9 cellular contexts compared by ENCODE assay signal in the genomic region with DNA sequence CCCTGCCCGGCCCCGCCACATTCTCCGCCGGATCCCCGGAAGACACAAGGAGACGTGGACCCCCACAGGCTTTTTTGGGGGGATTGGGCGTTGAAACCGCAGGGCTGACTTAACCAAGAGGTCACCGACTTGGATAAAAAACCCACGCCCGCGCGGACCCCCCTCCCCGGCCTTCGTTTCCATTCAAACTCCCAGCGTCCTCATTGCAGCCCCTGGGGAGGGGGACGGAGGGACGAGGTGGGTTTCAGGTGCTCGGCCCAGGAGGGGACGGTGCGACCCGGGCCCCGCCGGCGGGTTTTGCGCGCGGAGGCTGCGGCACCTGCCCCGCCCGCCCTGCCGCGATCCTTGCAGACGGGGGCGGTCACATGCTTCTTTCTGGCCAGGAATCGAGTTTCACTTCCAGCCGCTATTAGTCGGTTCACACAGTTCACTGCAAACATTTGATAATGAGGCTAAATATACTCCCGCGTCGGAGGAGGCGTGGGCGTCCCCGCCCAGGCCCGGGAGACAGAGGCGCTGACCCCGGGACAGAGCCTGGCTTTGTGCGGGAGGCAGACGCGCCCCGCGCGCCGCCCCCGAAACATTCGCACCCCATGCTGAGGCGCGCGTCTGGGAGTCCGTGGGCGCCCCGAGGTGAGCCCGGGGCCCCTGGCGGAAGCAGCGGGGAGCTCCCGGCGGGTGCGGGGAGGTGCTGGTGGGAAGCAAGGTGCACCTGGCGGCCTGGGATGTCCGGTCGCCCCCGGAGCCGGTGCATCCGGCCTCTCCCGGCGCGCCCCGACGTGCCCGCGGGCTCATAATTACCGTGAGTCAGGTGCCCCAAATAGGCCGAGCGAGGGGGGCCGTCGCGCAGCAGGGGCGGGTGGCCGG. TPM values are rescaled to one million over a fixed set of nuclear protein-coding genes. Genes with fewer than 3 reads are reported as not detected.
A peak's percentile ranks its signal among the peaks of the same experiment; 100 is the strongest.
DNase-seq lines count a peak whose midpoint lies in the region; ATAC-seq and TF ChIP-seq lines count a peak whose summit lies in the region.
"Had no signal": no experiment of that assay in that cellular context is flagged by ENCODE, and none has a peak within 500 bp of the region (broad histone marks: within the 10 kb centered on the region; RNA-seq: fewer than 3 reads in every experiment).

No MANE protein-coding gene starts in this region.

- peak overlapping the region; percentile 45 for H3K4me2 ChIP-seq in trophoblast cell (ENCODE audit: low read length)

- peaks cover 23 to 33% of the 10 kb centered on the region in 2 experiments for H3K4me1 ChIP-seq in trophoblast cell (ENCODE audit: control insufficient read depth in 1 of 2, insufficient read depth in 2 of 2, low read length in 2 of 2)

- H3K18ac ChIP-seq in trophoblast cell (ENCODE audit: low read length) = no peak overlapping the region

- H3K79me1 ChIP-seq in trophoblast cell (ENCODE audit: low read length) = peaks cover 8% of the 10 kb centered on the region

- DNase-seq in DMS153 treated with DMSO at 0.1 percent for 48 hours (lab: John Stamatoyannopoulos, UW; ENCODE audit: unreplicated experiment) = peak; percentile 35
- no peak for DNase-seq in DMS153 (lab: John Stamatoyannopoulos, UW)
- no peak for DNase-seq in activated T-cell treated with anti-CD3 and anti-CD28 coated beads, Interleukin-2, amount 50 U/mL, for 4 hours
- DNase-seq in cardiac septum (ENCODE audit: low spot score) = peak; percentile 86
- peak in 1 of 2 donors; percentile 51 for DNase-seq in trophoblast cell
- no peak for DNase-seq in SK-N-DZ (ENCODE audit: low spot score)

- TF ChIP-seq EP300 in Ishikawa (IDR thresholded peaks at IDR 0.05; ENCODE audit: borderline replicate concordance) = peak; percentile 79

- H2AK5ac ChIP-seq in trophoblast cell (ENCODE audit: low read length) = no peak overlapping the region

- no peaks in the 10 kb centered on the region for H3K36me3 ChIP-seq in trophoblast cell (ENCODE audit: control insufficient read depth in 1 of 2, insufficient read depth in 2 of 2, low read length in 2 of 2)

- no peak overlapping the region for H3K4ac ChIP-seq in trophoblast cell (ENCODE audit: low read depth, low read length)

- peaks cover 39% of the 10 kb centered on the region for H3K27me3 ChIP-seq in trophoblast cell (ENCODE audit: insufficient read depth, low read length)

- H2AFZ ChIP-seq in trophoblast cell (ENCODE audit: insufficient read depth, low read length, poor library complexity) = no peak overlapping the region

- no CpG with 5 or more reads among the region's 89 CpGs for WGBS in trophoblast cell (ENCODE audit: extremely low coverage, insufficient coverage, insufficient read length)

- no peak overlapping the region for H3K27ac ChIP-seq in trophoblast cell (ENCODE audit: low read depth, low read length)
- H3K27ac ChIP-seq: 22Rv1 had no signal

- no peak overlapping the region for H3K14ac ChIP-seq in trophoblast cell (ENCODE audit: low read length)

- no peak overlapping the region for H4K8ac ChIP-seq in trophoblast cell (ENCODE audit: low read depth, low read length)

- H4K91ac ChIP-seq in trophoblast cell (ENCODE audit: low read depth, low read length) = no peak overlapping the region

- no peak overlapping the region for H3K9ac ChIP-seq in trophoblast cell (ENCODE audit: low read length)

- no peak overlapping the region for H3K4me3 ChIP-seq in trophoblast cell (ENCODE audit: low read depth, low read length)

- H3K27me3 Mint-ChIP-seq in activated T-cell treated with anti-CD3 and anti-CD28 coated beads, Interleukin-2, amount 50 U/mL, for 4 hours (ENCODE audit: low read depth) = peaks cover 19% of the 10 kb centered on the region

- no peak overlapping the region for H2BK5ac ChIP-seq in trophoblast cell (ENCODE audit: low read depth, low read length, poor library complexity)

- H4K12ac ChIP-seq in trophoblast cell (ENCODE audit: low read depth, low read length) = no peak overlapping the region

- ATAC-seq in activated T-cell treated with anti-CD3 and anti-CD28 coated beads, Interleukin-2, amount 50 U/mL, for 4 hours = peak in 1 of 2 donors; percentile 12
- ATAC-seq in GM19035 (IDR thresholded peaks at IDR 0.05; ENCODE audit: unreplicated experiment) = no peak

- H3K9me3 ChIP-seq in trophoblast cell (ENCODE audit: insufficient read depth, low read depth, low read length) = peaks cover 2% of the 10 kb centered on the region

- peak overlapping the region; percentile 26 for H3K4me3 Mint-ChIP-seq in activated T-cell treated with anti-CD3 and anti-CD28 coated beads, Interleukin-2, amount 50 U/mL, for 4 hours

- H3K36me3 Mint-ChIP-seq in activated T-cell treated with anti-CD3 and anti-CD28 coated beads, Interleukin-2, amount 50 U/mL, for 4 hours (ENCODE audit: insufficient read depth) = no peaks in the 10 kb centered on the region

- peaks cover 4% of the 10 kb centered on the region for H3K79me2 ChIP-seq in trophoblast cell (ENCODE audit: control insufficient read depth, insufficient read depth, low read length, poor library complexity)

- no peak overlapping the region for H3K23ac ChIP-seq in trophoblast cell (ENCODE audit: low read length)

- peaks cover 12% of the 10 kb centered on the region for H3K4me1 Mint-ChIP-seq in activated T-cell treated with anti-CD3 and anti-CD28 coated beads, Interleukin-2, amount 50 U/mL, for 4 hours (ENCODE audit: low read depth)

- TF ChIP-seq RAD21 in Ishikawa (IDR thresholded peaks at IDR 0.05; ENCODE audit: low read depth) = peak; percentile 16; the same call in 1 of the 2 replicates

- intact Hi-C loops in cardiac septum (cut with DNase I) = loop anchor here (2.0 to 5.0 kb wide), 5 partner anchors 14 to 250 kb away; no protein-coding TSS in a partner anchor

- H2BK12ac ChIP-seq in trophoblast cell (ENCODE audit: low read length) = no peak overlapping the region

- H2BK120ac ChIP-seq in trophoblast cell (ENCODE audit: insufficient read depth, low read length, poor library complexity) = no peak overlapping the region

- H3K9me3 Mint-ChIP-seq in activated T-cell treated with anti-CD3 and anti-CD28 coated beads, Interleukin-2, amount 50 U/mL, for 4 hours = no peaks in the 10 kb centered on the region

TF ChIP-seq in Ishikawa, 13 proteins besides CTCF, POLR2A, EP300 and RAD21:
- TF ChIP-seq, protein P1, sequence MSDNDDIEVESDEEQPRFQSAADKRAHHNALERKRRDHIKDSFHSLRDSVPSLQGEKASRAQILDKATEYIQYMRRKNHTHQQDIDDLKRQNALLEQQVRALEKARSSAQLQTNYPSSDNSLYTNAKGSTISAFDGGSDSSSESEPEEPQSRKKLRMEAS (IDR thresholded peaks at IDR 0.05) = peak; percentile 49; the same call in 1 of the 2 replicates
- TF ChIP-seq CREB1 (IDR thresholded peaks at IDR 0.05; ENCODE audit: low read depth) (no peak), NFIC (IDR thresholded peaks at IDR 0.05) (peak; percentile 33), YY1 (IDR thresholded peaks at IDR 0.05; ENCODE audit: low read depth) (no peak), TAF1 (IDR thresholded peaks at IDR 0.05; ENCODE audit: low read depth) (no peak), TEAD4 (IDR thresholded peaks at IDR 0.05) (peak; percentile 66), CEBPB (IDR thresholded peaks at IDR 0.05) (no peak), FOXM1 (IDR thresholded peaks at IDR 0.05; ENCODE audit: borderline replicate concordance, low read depth) (no peak), EGR1 (IDR thresholded peaks at IDR 0.05) (peak; percentile 98), ZBTB7A (IDR thresholded peaks at IDR 0.05; ENCODE audit: low read depth) (peak; percentile 77), TCF12 (IDR thresholded peaks at IDR 0.05; ENCODE audit: low read depth) (peak; percentile 83)
- TF ChIP-seq, protein P2, sequence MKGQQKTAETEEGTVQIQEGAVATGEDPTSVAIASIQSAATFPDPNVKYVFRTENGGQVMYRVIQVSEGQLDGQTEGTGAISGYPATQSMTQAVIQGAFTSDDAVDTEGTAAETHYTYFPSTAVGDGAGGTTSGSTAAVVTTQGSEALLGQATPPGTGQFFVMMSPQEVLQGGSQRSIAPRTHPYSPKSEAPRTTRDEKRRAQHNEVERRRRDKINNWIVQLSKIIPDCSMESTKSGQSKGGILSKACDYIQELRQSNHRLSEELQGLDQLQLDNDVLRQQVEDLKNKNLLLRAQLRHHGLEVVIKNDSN (IDR thresholded peaks at IDR 0.05) = peak; percentile 85
- TF ChIP-seq, protein P3, sequence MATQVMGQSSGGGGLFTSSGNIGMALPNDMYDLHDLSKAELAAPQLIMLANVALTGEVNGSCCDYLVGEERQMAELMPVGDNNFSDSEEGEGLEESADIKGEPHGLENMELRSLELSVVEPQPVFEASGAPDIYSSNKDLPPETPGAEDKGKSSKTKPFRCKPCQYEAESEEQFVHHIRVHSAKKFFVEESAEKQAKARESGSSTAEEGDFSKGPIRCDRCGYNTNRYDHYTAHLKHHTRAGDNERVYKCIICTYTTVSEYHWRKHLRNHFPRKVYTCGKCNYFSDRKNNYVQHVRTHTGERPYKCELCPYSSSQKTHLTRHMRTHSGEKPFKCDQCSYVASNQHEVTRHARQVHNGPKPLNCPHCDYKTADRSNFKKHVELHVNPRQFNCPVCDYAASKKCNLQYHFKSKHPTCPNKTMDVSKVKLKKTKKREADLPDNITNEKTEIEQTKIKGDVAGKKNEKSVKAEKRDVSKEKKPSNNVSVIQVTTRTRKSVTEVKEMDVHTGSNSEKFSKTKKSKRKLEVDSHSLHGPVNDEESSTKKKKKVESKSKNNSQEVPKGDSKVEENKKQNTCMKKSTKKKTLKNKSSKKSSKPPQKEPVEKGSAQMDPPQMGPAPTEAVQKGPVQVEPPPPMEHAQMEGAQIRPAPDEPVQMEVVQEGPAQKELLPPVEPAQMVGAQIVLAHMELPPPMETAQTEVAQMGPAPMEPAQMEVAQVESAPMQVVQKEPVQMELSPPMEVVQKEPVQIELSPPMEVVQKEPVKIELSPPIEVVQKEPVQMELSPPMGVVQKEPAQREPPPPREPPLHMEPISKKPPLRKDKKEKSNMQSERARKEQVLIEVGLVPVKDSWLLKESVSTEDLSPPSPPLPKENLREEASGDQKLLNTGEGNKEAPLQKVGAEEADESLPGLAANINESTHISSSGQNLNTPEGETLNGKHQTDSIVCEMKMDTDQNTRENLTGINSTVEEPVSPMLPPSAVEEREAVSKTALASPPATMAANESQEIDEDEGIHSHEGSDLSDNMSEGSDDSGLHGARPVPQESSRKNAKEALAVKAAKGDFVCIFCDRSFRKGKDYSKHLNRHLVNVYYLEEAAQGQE (IDR thresholded peaks at IDR 0.05; ENCODE audit: low read depth) = no peak

RNA-seq across cellular contexts. Expression of a gene that starts 2.7 kb away (rescaled TPM):
- total RNA-seq in activated T-cell treated with anti-CD3 and anti-CD28 coated beads, Interleukin-2, amount 50 U/mL, for 4 hours = 10 to 100 TPM; 10.1 to 31.3 (median 21.8) TPM
- 38.9 TPM for total RNA-seq in cardiac septum
- polyA plus RNA-seq in trophoblast cell (2013) = 9.7 and 10.6 TPM in 2 replicates
- not detected in 2 replicates for polyA plus RNA-seq in SK-N-DZ (2014; cell fraction: cytosol; rRNA removed)
- 0.67 TPM in 1 of 2 replicates, not detected in the other for polyA plus RNA-seq in SK-N-DZ (2014; cell fraction: nucleus; rRNA removed)

Comparison
In these comparisons a context has a peak if more than half of its experiments do, and no peak if none do; other contexts are left out.
1. DNase-seq: peak in DMS153 treated with DMSO at 0.1 percent for 48 hours (single experiment) and cardiac septum (single experiment); none in DMS153 (single experiment), activated T-cell treated with anti-CD3 and anti-CD28 coated beads, Interleukin-2, amount 50 U/mL, for 4 hours (single experiment) and SK-N-DZ (single experiment).